Comparison of ENCODE assay signal across 1 cellular context in the genomic region with DNA sequence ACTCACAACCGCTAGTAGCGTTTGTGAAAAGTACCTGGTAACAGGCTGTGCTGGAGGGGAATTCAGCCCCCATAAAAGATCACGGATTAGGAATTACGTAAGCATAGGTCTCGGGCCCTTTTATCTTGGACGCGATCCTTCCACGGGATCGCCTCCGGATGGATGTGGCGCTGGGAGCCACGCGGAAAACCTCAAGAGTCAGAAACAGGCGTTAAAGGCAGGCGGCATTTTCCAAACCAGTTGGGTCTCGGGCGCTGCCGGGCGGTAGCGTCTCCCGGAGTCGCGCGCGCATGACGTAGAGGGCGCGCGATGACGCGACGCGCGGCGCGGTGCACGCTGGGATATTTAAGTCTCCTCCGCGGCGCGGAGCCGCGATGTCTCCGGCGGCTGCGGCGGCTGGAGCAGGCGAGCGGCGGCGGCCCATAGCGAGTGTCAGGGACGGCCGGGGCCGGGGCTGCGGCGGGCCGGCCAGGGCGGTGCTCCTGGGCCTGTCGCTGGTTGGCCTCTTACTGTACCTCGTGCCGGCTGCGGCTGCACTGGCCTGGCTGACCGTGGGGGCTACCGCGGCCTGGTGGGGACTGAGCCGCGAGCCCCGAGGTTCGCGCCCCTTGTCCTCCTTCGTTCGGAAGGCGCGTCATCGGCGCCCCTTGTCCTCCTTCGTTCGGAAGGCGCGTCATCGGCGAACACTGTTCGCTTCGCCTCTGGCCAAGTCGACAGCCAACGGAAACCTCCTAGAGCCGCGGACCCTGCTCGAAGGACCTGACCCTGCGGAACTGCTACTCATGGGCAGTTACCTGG.
TF ChIP-seq lines count a peak whose summit lies in the region.

POM121 (plus strand) TSS at position 348 of the 798 bp plus-strand sequence; CDS start at position 375, 27 bp downstream.

TF ChIP-seq in HepG2, 621 proteins besides CTCF, POLR2A, EP300 and RAD21 (continued from another document and continues in another):
- peak; percentile 96 for TF ChIP-seq ZHX2 (IDR thresholded peaks at IDR 0.05; ENCODE audit: low read depth)
- no peak for TF ChIP-seq ZHX2 (CRISPR knock-in tag; IDR thresholded peaks at IDR 0.05; ENCODE audit: borderline replicate concordance)
- TF ChIP-seq HDAC6 (IDR thresholded peaks at IDR 0.05; ENCODE audit: low read depth, low read length), result no peak
- 0 out of 2 replicates have a peak, but pooled peaks have one; percentile 49 for TF ChIP-seq ATF6 (CRISPR knock-in tag; conservative IDR thresholded peaks at IDR 0.05)
- TF ChIP-seq, protein P1, sequence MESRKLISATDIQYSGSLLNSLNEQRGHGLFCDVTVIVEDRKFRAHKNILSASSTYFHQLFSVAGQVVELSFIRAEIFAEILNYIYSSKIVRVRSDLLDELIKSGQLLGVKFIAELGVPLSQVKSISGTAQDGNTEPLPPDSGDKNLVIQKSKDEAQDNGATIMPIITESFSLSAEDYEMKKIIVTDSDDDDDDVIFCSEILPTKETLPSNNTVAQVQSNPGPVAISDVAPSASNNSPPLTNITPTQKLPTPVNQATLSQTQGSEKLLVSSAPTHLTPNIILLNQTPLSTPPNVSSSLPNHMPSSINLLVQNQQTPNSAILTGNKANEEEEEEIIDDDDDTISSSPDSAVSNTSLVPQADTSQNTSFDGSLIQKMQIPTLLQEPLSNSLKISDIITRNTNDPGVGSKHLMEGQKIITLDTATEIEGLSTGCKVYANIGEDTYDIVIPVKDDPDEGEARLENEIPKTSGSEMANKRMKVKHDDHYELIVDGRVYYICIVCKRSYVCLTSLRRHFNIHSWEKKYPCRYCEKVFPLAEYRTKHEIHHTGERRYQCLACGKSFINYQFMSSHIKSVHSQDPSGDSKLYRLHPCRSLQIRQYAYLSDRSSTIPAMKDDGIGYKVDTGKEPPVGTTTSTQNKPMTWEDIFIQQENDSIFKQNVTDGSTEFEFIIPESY (CRISPR knock-in tag; IDR thresholded peaks at IDR 0.05), result 0 out of 2 replicates have a peak, but pooled peaks have one; percentile 15
- TF ChIP-seq ZNF460 (CRISPR knock-in tag; IDR thresholded peaks at IDR 0.05; ENCODE audit: borderline replicate concordance), result no peak
- TF ChIP-seq ZBTB21 (CRISPR knock-in tag; IDR thresholded peaks at IDR 0.05), result peak; percentile 77
- TF ChIP-seq FOXA3 (CRISPR knock-in tag; IDR thresholded peaks at IDR 0.05), result no peak; the same call in 1 of the 2 replicates
- TF ChIP-seq ZNF773 (CRISPR knock-in tag; IDR thresholded peaks at IDR 0.05; ENCODE audit: borderline replicate concordance), result no peak
- TF ChIP-seq ZNF607 (CRISPR knock-in tag; IDR thresholded peaks at IDR 0.05; ENCODE audit: borderline replicate concordance), result no peak
- TF ChIP-seq ELF1 (CRISPR knock-in tag; IDR thresholded peaks at IDR 0.05), result peak; percentile 42; the same call in 1 of the 2 replicates
- TF ChIP-seq GATAD1 (CRISPR knock-in tag; IDR thresholded peaks at IDR 0.05), result peak; percentile 98
- peak; percentile 81 for TF ChIP-seq YEATS2 (CRISPR knock-in tag; IDR thresholded peaks at IDR 0.05; ENCODE audit: borderline replicate concordance)
- TF ChIP-seq ZNF709 (CRISPR knock-in tag; IDR thresholded peaks at IDR 0.05), result peak; percentile 47; the same call in 1 of the 2 replicates
- no peak for TF ChIP-seq ZFAT (CRISPR knock-in tag; conservative IDR thresholded peaks at IDR 0.05)
- TF ChIP-seq AGO1 (IDR thresholded peaks at IDR 0.05; ENCODE audit: low read depth, low read length, poor library complexity, severe bottlenecking), result peak; percentile 44
- TF ChIP-seq RARG (CRISPR knock-in tag; IDR thresholded peaks at IDR 0.05; ENCODE audit: low read depth), result no peak; the same call in 1 of the 2 replicates
- TF ChIP-seq, protein P2, sequence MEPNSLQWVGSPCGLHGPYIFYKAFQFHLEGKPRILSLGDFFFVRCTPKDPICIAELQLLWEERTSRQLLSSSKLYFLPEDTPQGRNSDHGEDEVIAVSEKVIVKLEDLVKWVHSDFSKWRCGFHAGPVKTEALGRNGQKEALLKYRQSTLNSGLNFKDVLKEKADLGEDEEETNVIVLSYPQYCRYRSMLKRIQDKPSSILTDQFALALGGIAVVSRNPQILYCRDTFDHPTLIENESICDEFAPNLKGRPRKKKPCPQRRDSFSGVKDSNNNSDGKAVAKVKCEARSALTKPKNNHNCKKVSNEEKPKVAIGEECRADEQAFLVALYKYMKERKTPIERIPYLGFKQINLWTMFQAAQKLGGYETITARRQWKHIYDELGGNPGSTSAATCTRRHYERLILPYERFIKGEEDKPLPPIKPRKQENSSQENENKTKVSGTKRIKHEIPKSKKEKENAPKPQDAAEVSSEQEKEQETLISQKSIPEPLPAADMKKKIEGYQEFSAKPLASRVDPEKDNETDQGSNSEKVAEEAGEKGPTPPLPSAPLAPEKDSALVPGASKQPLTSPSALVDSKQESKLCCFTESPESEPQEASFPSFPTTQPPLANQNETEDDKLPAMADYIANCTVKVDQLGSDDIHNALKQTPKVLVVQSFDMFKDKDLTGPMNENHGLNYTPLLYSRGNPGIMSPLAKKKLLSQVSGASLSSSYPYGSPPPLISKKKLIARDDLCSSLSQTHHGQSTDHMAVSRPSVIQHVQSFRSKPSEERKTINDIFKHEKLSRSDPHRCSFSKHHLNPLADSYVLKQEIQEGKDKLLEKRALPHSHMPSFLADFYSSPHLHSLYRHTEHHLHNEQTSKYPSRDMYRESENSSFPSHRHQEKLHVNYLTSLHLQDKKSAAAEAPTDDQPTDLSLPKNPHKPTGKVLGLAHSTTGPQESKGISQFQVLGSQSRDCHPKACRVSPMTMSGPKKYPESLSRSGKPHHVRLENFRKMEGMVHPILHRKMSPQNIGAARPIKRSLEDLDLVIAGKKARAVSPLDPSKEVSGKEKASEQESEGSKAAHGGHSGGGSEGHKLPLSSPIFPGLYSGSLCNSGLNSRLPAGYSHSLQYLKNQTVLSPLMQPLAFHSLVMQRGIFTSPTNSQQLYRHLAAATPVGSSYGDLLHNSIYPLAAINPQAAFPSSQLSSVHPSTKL (CRISPR knock-in tag; IDR thresholded peaks at IDR 0.05), result peak; percentile 44; the same call in 1 of the 2 replicates
- TF ChIP-seq ZNF138 (CRISPR knock-in tag; IDR thresholded peaks at IDR 0.05; ENCODE audit: low read depth), result no peak
- TF ChIP-seq ZNF670 (CRISPR knock-in tag; IDR thresholded peaks at IDR 0.05; ENCODE audit: borderline replicate concordance), result no peak
- TF ChIP-seq SRSF1 (optimal IDR thresholded peaks at IDR 0.05; ENCODE audit: low read depth, low read length), result no peak
- TF ChIP-seq, protein P3, sequence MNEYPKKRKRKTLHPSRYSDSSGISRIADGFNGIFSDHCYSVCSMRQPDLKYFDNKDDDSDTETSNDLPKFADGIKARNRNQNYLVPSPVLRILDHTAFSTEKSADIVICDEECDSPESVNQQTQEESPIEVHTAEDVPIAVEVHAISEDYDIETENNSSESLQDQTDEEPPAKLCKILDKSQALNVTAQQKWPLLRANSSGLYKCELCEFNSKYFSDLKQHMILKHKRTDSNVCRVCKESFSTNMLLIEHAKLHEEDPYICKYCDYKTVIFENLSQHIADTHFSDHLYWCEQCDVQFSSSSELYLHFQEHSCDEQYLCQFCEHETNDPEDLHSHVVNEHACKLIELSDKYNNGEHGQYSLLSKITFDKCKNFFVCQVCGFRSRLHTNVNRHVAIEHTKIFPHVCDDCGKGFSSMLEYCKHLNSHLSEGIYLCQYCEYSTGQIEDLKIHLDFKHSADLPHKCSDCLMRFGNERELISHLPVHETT (CRISPR knock-in tag; conservative IDR thresholded peaks at IDR 0.05), result no peak; the same call in 1 of the 2 replicates
- TF ChIP-seq PAF1 (CRISPR knock-in tag; IDR thresholded peaks at IDR 0.05), result no peak
- peak; percentile 66; the same call in 1 of the 3 replicates for TF ChIP-seq MXI1 (IDR thresholded peaks at IDR 0.05; ENCODE audit: borderline replicate concordance, low read depth, low read length)
- peak; percentile 78 for TF ChIP-seq ZFX (CRISPR knock-in tag; IDR thresholded peaks at IDR 0.05; ENCODE audit: low read depth)
- TF ChIP-seq ZNF619 (CRISPR knock-in tag; IDR thresholded peaks at IDR 0.05), result peak; percentile 35; the same call in 1 of the 2 replicates
- TF ChIP-seq SKI (IDR thresholded peaks at IDR 0.05; ENCODE audit: partially characterized antibody), result peak; percentile 20
- TF ChIP-seq KLF15 (CRISPR knock-in tag; IDR thresholded peaks at IDR 0.05; ENCODE audit: borderline replicate concordance), result no peak
- peak; percentile 96 for TF ChIP-seq RBM22 (optimal IDR thresholded peaks at IDR 0.05; ENCODE audit: low read length)
- no peak for TF ChIP-seq ZBTB37 (CRISPR knock-in tag; IDR thresholded peaks at IDR 0.05)
- TF ChIP-seq ASH2L (IDR thresholded peaks at IDR 0.05; ENCODE audit: insufficient read length, low read depth, low read length), result peak; percentile 97
- TF ChIP-seq E2F1 (CRISPR knock-in tag; IDR thresholded peaks at IDR 0.05), result no peak
- peak; percentile 96 for TF ChIP-seq CREM (IDR thresholded peaks at IDR 0.05)
- peak; percentile 91 for TF ChIP-seq CREM (CRISPR knock-in tag; IDR thresholded peaks at IDR 0.05)
- 0 out of 2 replicates have a peak, but pooled peaks have one; percentile 44 for TF ChIP-seq KLF12 (CRISPR knock-in tag; IDR thresholded peaks at IDR 0.05; ENCODE audit: borderline replicate concordance)
- TF ChIP-seq ZNF549 (CRISPR knock-in tag; IDR thresholded peaks at IDR 0.05), result no peak
- no peak for TF ChIP-seq ZSCAN12 (CRISPR knock-in tag; IDR thresholded peaks at IDR 0.05)
